Comparison of ENCODE assay signal across 9 cellular contexts in genomic region chr3:53140575-53141467, GRCh38. TPM values are rescaled to one million over a fixed set of nuclear protein-coding genes. Genes with fewer than 3 reads are reported as not detected.
A peak's percentile ranks its signal among the peaks of the same experiment; 100 is the strongest.
DNase-seq lines count a peak whose midpoint lies in the region; ATAC-seq and TF ChIP-seq lines count a peak whose summit lies in the region.
"Had no signal": no experiment of that assay in that cellular context is flagged by ENCODE, and none has a peak within 500 bp of the region (broad histone marks: within the 10 kb centered on the region; RNA-seq: fewer than 3 reads in every experiment).

No MANE protein-coding gene starts in this region.

- no peaks in the 10 kb centered on the region for H3K9me3 Mint-ChIP-seq in effector memory CD8-positive, alpha-beta T cell

- H3K79me2 ChIP-seq in osteoblast (ENCODE audit: insufficient read depth, low read length): no peaks in the 10 kb centered on the region

- no peak overlapping the region for H3K4me3 ChIP-seq in NB4 (ENCODE audit: low read depth, low read length)
- no peak overlapping the region for H3K4me3 ChIP-seq in osteoblast (ENCODE audit: insufficient read depth, low read length)
- H3K4me3 ChIP-seq in SJCRH30: no peak overlapping the region

- peak; percentile 61 for DNase-seq in GM04503 (ENCODE audit: low read depth)
- peak; percentile 92 for DNase-seq in NB4 (ENCODE audit: low read depth)
- DNase-seq in dermis blood vessel endothelial cell: peak; percentile 19
- peak; percentile 89 for DNase-seq in osteoblast (ENCODE audit: insufficient read length, low spot score, missing footprints)
- no peak for DNase-seq in SJCRH30
- no peak for DNase-seq in stimulated activated CD4-positive, alpha-beta T cell treated with anti-CD3 and anti-CD28 coated beads, Interleukin-15, amount 100 ng/mL, for 24 hours
- DNase-seq in effector memory CD8-positive, alpha-beta T cell: no peak
- DNase-seq: NCI-H187 treated with DMSO at 0.1 percent for 48 hours had no signal

- no peaks in the 10 kb centered on the region for H4K20me1 ChIP-seq in osteoblast (ENCODE audit: insufficient read depth, low read length)

- H3K4me3 Mint-ChIP-seq in effector memory CD8-positive, alpha-beta T cell: no peak overlapping the region

- H3K27me3 ChIP-seq in osteoblast (ENCODE audit: insufficient read depth, low read length) (no peaks in the 10 kb centered on the region), SJCRH30 (no peaks in the 10 kb centered on the region)

- no peak overlapping the region for H3K27ac Mint-ChIP-seq in effector memory CD8-positive, alpha-beta T cell

- H3K4me2 ChIP-seq in osteoblast (ENCODE audit: insufficient read depth, low read length): peak overlapping the region; percentile 10

- H3K27ac ChIP-seq in osteoblast (ENCODE audit: low read depth, low read length) (peak overlapping the region; percentile 71), SJCRH30 (no peak overlapping the region)

- H3K4me1 Mint-ChIP-seq in effector memory CD8-positive, alpha-beta T cell (ENCODE audit: low read depth in 2 of 2): no peaks in the 10 kb centered on the region

- H3K9me3 ChIP-seq in osteoblast (ENCODE audit: low read depth, low read length) (no peaks in the 10 kb centered on the region), SJCRH30 (replicated peaks) (no peaks in the 10 kb centered on the region)

- no peaks in the 10 kb centered on the region for H3K27me3 Mint-ChIP-seq in effector memory CD8-positive, alpha-beta T cell

- TF ChIP-seq CTCF in NB4 (IDR thresholded peaks at IDR 0.05; ENCODE audit: low read depth, low read length) (no peak), osteoblast (IDR thresholded peaks at IDR 0.05; ENCODE audit: extremely low read depth, low read depth, low read length) (no peak)

- H3K36me3 ChIP-seq in osteoblast (ENCODE audit: insufficient read depth, low read length) (no peaks in the 10 kb centered on the region), SJCRH30 (no peaks in the 10 kb centered on the region)

- H3K4me1 ChIP-seq in osteoblast (ENCODE audit: insufficient read depth, low read length) (peaks cover 19% of the 10 kb centered on the region), SJCRH30 (no peaks in the 10 kb centered on the region)

- H3K36me3 Mint-ChIP-seq in effector memory CD8-positive, alpha-beta T cell (ENCODE audit: insufficient read depth): no peaks in the 10 kb centered on the region

- TF ChIP-seq POLR2A in NB4 (IDR thresholded peaks at IDR 0.05; ENCODE audit: extremely low read depth, insufficient read length): no peak

- peak overlapping the region; percentile 82 for H2AFZ ChIP-seq in osteoblast (ENCODE audit: low read length)

- ATAC-seq in GM21786 (IDR thresholded peaks at IDR 0.05; ENCODE audit: unreplicated experiment): no peak
- ATAC-seq in effector memory CD8-positive, alpha-beta T cell (replicated peaks): no peak

RNA-seq across cellular contexts. Expression of gene RFT1, which starts 10.6 kb away (rescaled TPM):
- total RNA-seq in dermis blood vessel endothelial cell: 18.3 and 25.5 TPM in 2 replicates
- 11.9 and 12.7 TPM in 2 replicates for total RNA-seq in osteoblast
- 20.6 and 22.0 TPM in 2 replicates for total RNA-seq in SJCRH30 (2014; rRNA removed; shearing (Covaris generic))

RNA-seq across cellular contexts. Expression of gene PRKCD, which starts 20.2 kb away (rescaled TPM):
- total RNA-seq in dermis blood vessel endothelial cell (2.2 and 3.5 TPM in 2 replicates), osteoblast (1.8 and 2.2 TPM in 2 replicates)
- 4.1 and 4.6 TPM in 2 replicates for total RNA-seq in SJCRH30 (2014; rRNA removed; shearing (Covaris generic))

Comparison
In these comparisons a context has a peak if more than half of its experiments do, and no peak if none do; other contexts are left out.
1. DNase-seq: peak in GM04503 (single experiment), NB4 (single experiment), dermis blood vessel endothelial cell (single experiment) and osteoblast (single experiment); none in SJCRH30 (0 of 2), stimulated activated CD4-positive, alpha-beta T cell treated with anti-CD3 and anti-CD28 coated beads, Interleukin-15, amount 100 ng/mL, for 24 hours (single experiment) and effector memory CD8-positive, alpha-beta T cell (0 of 3).